Comparison of ENCODE assay signal across 1 cellular context in genomic region chr21:41784456-41785102, GRCh38.
TF ChIP-seq lines count a peak whose summit lies in the region.

No MANE protein-coding gene starts in this region.

TF ChIP-seq in K562, 482 proteins besides CTCF, POLR2A, EP300 and RAD21 (continued from another document):
- no peak for TF ChIP-seq MTA3 (IDR thresholded peaks at IDR 0.05; ENCODE audit: borderline replicate concordance)
- peak; percentile 95 for TF ChIP-seq CBX2 (IDR thresholded peaks at IDR 0.05; ENCODE audit: insufficient read depth, low read length, poor library complexity, severe bottlenecking)
- TF ChIP-seq PBX2 (CRISPR knock-in tag; IDR thresholded peaks at IDR 0.05; ENCODE audit: low read depth) = no peak
- TF ChIP-seq PBX2 (tag; conservative IDR thresholded peaks at IDR 0.05; ENCODE audit: low read depth) = no peak
- peak; percentile 41; the same call in 1 of the 2 replicates for TF ChIP-seq ZBTB40 (IDR thresholded peaks at IDR 0.05)
- TF ChIP-seq ZBTB40 (CRISPR knock-in tag; IDR thresholded peaks at IDR 0.05) = no peak
TF ChIP-seq in K562: peak in this region for 5.
